2 cellular contexts compared by ENCODE assay signal in the genomic region with DNA sequence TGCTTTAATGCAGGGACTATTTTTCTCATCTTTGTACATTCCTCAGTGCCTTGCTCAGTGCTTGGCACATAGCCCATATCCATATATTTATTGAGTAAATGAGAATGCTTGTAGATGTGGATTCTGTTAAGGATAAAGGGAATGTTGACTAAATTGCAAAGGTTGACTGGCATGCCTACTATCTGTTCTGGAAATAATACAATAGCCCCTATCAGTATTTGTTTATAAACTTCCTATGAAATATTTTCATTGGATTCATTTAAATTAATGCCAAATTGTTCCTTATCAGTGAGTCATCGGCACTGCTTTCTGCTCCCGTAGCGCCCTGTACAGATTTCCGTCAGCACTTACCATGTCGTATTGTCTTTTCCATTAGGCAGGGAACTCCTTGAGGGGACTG.
A peak's percentile ranks its signal among the peaks of the same experiment; 100 is the strongest.
TF ChIP-seq lines count a peak whose summit lies in the region.

No MANE protein-coding gene starts in this region.

TF ChIP-seq in A549, 52 proteins besides CTCF, POLR2A, EP300 and RAD21:
- TF ChIP-seq EHF (CRISPR knock-in tag; IDR thresholded peaks at IDR 0.05) (no peak), ZFP36 (IDR thresholded peaks at IDR 0.05; ENCODE audit: borderline replicate concordance, partially characterized antibody) (no peak), ZNF302 (CRISPR knock-in tag; IDR thresholded peaks at IDR 0.05) (no peak), CHD2 (IDR thresholded peaks at IDR 0.05; ENCODE audit: low read length, partially characterized antibody) (no peak), BHLHE40 (IDR thresholded peaks at IDR 0.05; ENCODE audit: low read depth, low read length) (no peak), ZSCAN20 (CRISPR knock-in tag; IDR thresholded peaks at IDR 0.05) (no peak), TFCP2L1 (CRISPR knock-in tag; IDR thresholded peaks at IDR 0.05) (no peak), JUN (IDR thresholded peaks at IDR 0.05) (0 out of 5 replicates have a peak, but pooled peaks of 1 of the 2 experiments have one; percentile 19), GATA3 (IDR thresholded peaks at IDR 0.05; ENCODE audit: borderline replicate concordance) (peak; percentile 92; the same call in 1 of the 2 replicates), MYC (IDR thresholded peaks at IDR 0.05; ENCODE audit: borderline replicate concordance, low read length) (no peak), CEBPB (IDR thresholded peaks at IDR 0.05) (peak in 1 of 2 experiments; percentile 22; a peak in 1 of 4 replicates), RNF2 (IDR thresholded peaks at IDR 0.05; ENCODE audit: borderline replicate concordance, low read depth) (no peak), SREBF2 (IDR thresholded peaks at IDR 0.05) (no peak), EHMT2 (IDR thresholded peaks at IDR 0.05; ENCODE audit: low read depth) (no peak), FOSL2 (IDR thresholded peaks at IDR 0.05) (0 out of 2 replicates have a peak, but pooled peaks have one; percentile 28), FOSL2 (CRISPR knock-in tag; IDR thresholded peaks at IDR 0.05) (peak; percentile 85), CBX8 (IDR thresholded peaks at IDR 0.05) (no peak), RCOR1 (IDR thresholded peaks at IDR 0.05; ENCODE audit: low read depth, low read length) (no peak), NPAS2 (CRISPR knock-in tag; IDR thresholded peaks at IDR 0.05; ENCODE audit: borderline replicate concordance) (no peak), JUNB (IDR thresholded peaks at IDR 0.05) (peak; percentile 62), ZC3H11A (IDR thresholded peaks at IDR 0.05) (no peak)
- TF ChIP-seq, protein P1, sequence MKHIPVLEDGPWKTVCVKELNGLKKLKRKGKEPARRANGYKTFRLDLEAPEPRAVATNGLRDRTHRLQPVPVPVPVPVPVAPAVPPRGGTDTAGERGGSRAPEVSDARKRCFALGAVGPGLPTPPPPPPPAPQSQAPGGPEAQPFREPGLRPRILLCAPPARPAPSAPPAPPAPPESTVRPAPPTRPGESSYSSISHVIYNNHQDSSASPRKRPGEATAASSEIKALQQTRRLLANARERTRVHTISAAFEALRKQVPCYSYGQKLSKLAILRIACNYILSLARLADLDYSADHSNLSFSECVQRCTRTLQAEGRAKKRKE (CRISPR knock-in tag; IDR thresholded peaks at IDR 0.05; ENCODE audit: low read depth), result no peak
- TF ChIP-seq, protein P2, sequence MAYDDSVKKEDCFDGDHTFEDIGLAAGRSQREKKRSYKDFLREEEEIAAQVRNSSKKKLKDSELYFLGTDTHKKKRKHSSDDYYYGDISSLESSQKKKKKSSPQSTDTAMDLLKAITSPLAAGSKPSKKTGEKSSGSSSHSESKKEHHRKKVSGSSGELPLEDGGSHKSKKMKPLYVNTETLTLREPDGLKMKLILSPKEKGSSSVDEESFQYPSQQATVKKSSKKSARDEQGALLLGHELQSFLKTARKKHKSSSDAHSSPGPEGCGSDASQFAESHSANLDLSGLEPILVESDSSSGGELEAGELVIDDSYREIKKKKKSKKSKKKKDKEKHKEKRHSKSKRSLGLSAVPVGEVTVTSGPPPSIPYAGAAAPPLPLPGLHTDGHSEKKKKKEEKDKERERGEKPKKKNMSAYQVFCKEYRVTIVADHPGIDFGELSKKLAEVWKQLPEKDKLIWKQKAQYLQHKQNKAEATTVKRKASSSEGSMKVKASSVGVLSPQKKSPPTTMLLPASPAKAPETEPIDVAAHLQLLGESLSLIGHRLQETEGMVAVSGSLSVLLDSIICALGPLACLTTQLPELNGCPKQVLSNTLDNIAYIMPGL (CRISPR knock-in tag; IDR thresholded peaks at IDR 0.05; ENCODE audit: borderline replicate concordance), result no peak
- TF ChIP-seq, protein P3, sequence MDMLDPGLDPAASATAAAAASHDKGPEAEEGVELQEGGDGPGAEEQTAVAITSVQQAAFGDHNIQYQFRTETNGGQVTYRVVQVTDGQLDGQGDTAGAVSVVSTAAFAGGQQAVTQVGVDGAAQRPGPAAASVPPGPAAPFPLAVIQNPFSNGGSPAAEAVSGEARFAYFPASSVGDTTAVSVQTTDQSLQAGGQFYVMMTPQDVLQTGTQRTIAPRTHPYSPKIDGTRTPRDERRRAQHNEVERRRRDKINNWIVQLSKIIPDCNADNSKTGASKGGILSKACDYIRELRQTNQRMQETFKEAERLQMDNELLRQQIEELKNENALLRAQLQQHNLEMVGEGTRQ (IDR thresholded peaks at IDR 0.05), result no peak
- TF ChIP-seq, protein P4, sequence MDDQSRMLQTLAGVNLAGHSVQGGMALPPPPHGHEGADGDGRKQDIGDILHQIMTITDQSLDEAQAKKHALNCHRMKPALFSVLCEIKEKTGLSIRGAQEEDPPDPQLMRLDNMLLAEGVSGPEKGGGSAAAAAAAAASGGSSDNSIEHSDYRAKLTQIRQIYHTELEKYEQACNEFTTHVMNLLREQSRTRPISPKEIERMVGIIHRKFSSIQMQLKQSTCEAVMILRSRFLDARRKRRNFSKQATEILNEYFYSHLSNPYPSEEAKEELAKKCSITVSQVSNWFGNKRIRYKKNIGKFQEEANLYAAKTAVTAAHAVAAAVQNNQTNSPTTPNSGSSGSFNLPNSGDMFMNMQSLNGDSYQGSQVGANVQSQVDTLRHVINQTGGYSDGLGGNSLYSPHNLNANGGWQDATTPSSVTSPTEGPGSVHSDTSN (IDR thresholded peaks at IDR 0.05), result no peak
- TF ChIP-seq, protein P5, sequence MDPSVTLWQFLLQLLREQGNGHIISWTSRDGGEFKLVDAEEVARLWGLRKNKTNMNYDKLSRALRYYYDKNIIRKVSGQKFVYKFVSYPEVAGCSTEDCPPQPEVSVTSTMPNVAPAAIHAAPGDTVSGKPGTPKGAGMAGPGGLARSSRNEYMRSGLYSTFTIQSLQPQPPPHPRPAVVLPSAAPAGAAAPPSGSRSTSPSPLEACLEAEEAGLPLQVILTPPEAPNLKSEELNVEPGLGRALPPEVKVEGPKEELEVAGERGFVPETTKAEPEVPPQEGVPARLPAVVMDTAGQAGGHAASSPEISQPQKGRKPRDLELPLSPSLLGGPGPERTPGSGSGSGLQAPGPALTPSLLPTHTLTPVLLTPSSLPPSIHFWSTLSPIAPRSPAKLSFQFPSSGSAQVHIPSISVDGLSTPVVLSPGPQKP (IDR thresholded peaks at IDR 0.05; ENCODE audit: low read depth, low read length), result no peak

TF ChIP-seq in IMR-90, 13 proteins besides CTCF, POLR2A, EP300 and RAD21:
- TF ChIP-seq SMC3 (IDR thresholded peaks at IDR 0.05; ENCODE audit: low read depth, low read length), result no peak
- TF ChIP-seq FOS (IDR thresholded peaks at IDR 0.05; ENCODE audit: low read depth, low read length), result 0 out of 2 replicates have a peak, but pooled peaks have one; percentile 5
TF ChIP-seq in IMR-90: peak in this region for 1.
